In the genomic region with DNA sequence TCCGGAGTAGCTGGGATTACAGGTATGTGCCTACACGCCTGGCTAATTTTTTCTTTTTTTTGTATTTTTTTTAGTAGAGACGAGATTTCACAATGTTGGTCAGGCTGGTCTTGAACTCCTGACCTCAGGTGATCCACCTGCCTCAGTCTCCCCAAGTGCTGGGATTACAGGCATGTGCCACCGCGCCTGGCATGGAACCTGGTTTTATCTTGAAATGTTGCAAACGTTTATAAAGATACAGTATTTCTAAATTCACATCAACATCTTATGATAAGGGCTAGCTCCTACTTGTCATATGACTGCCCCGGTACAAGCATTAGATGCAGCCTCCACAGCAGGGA, we compare ENCODE assay signal across 9 cellular contexts. TPM values are rescaled to one million over a fixed set of nuclear protein-coding genes. Genes with fewer than 3 reads are reported as not detected.
DNase-seq lines count a peak whose midpoint lies in the region; ATAC-seq, FAIRE-seq and TF ChIP-seq lines count a peak whose summit lies in the region.
"Had no signal": no experiment of that assay in that cellular context is flagged by ENCODE, and none has a peak within 500 bp of the region (broad histone marks: within the 10 kb centered on the region; RNA-seq: fewer than 3 reads in every experiment).

No MANE protein-coding gene starts in this region.

- no peaks in the 10 kb centered on the region for H3K9me1 ChIP-seq in keratinocyte (ENCODE audit: control insufficient read depth, extremely low read depth, insufficient read depth, low read length)

- DNase-seq in T-helper 1 cell (no peak), keratinocyte (ENCODE audit: low read depth, low spot score) (no peak), SK-N-DZ (ENCODE audit: low spot score) (no peak)
- DNase-seq in activated naive CD4-positive, alpha-beta T cell treated with anti-CD3 and anti-CD28 coated beads, Interleukin-2, amount 50 U/mL, for 72 hours (ENCODE audit: low spot score in 2 of 2): no peak

- H3K36me3 Mint-ChIP-seq in T-helper 1 cell treated with Interleukin-12 subunit alpha and Interleukin-12 subunit beta and Interleukin-4 antibody, amounts not matched to agents 30 μg/mL and 1 μg/mL, for 36 hours (ENCODE audit: low read depth): peaks cover 8% of the 10 kb centered on the region
- peaks cover 5 to 23% of the 10 kb centered on the region in 2 donors for H3K36me3 Mint-ChIP-seq in activated naive CD4-positive, alpha-beta T cell treated with anti-CD3 and anti-CD28 coated beads, Interleukin-2, amount 50 U/mL, for 72 hours

- H3K4me3 ChIP-seq in keratinocyte (ENCODE audit: control insufficient read depth in 2 of 3, extremely low read depth in 1 of 3, insufficient read depth in 2 of 3, low read depth in 1 of 3, low read length in 3 of 3) (peak overlapping the region; percentile 91 to 100 (median 96)), subcutaneous abdominal adipose tissue (ENCODE audit: low read depth in 1 of 5, low read length in 5 of 5) (peak overlapping the region; percentile 67 to 98 (median 88))

- peak overlapping the region; percentile 87 for H2AFZ ChIP-seq in keratinocyte (ENCODE audit: control insufficient read depth, low read length)

- no peak for FAIRE-seq in keratinocyte (lab: Jason Lieb, UNC)
- FAIRE-seq: A204.1 had no signal

- H3K36me3 ChIP-seq in keratinocyte (ENCODE audit: control insufficient read depth in 2 of 2, extremely low read depth in 1 of 2, insufficient read depth in 2 of 2, low read length in 2 of 2) (no peaks in the 10 kb centered on the region), subcutaneous abdominal adipose tissue (ENCODE audit: control insufficient read depth in 5 of 5, insufficient read depth in 5 of 5, low read length in 5 of 5) (no peaks in the 10 kb centered on the region)

- H3K4me1 ChIP-seq in keratinocyte (ENCODE audit: control insufficient read depth, extremely low read depth, insufficient read depth, low read length): peaks cover 3% of the 10 kb centered on the region
- H3K4me1 ChIP-seq in subcutaneous abdominal adipose tissue (ENCODE audit: control insufficient read depth in 5 of 5, insufficient read depth in 5 of 5, low read length in 5 of 5): peaks cover 0 to 34% (median 26%) of the 10 kb centered on the region in 5 donors

- peak overlapping the region; percentile 92 for H3K4me2 ChIP-seq in keratinocyte (ENCODE audit: control insufficient read depth, extremely low read depth, insufficient read depth, low read depth, low read length)

- ATAC-seq in activated naive CD4-positive, alpha-beta T cell treated with anti-CD3 and anti-CD28 coated beads, Interleukin-2, amount 50 U/mL, for 72 hours: no peak
- ATAC-seq in GM21381 (IDR thresholded peaks at IDR 0.05; ENCODE audit: unreplicated experiment) (no peak), GM18867 (IDR thresholded peaks at IDR 0.05; ENCODE audit: unreplicated experiment) (no peak)

- no peaks in the 10 kb centered on the region for H3K9me3 Mint-ChIP-seq in T-helper 1 cell treated with Interleukin-12 subunit alpha and Interleukin-12 subunit beta and Interleukin-4 antibody, amounts not matched to agents 30 μg/mL and 1 μg/mL, for 36 hours
- H3K9me3 Mint-ChIP-seq in activated naive CD4-positive, alpha-beta T cell treated with anti-CD3 and anti-CD28 coated beads, Interleukin-2, amount 50 U/mL, for 72 hours: no peaks in the 10 kb centered on the region

- dilution Hi-C loops in keratinocyte (cut with MboI; ENCODE audit: extremely low pct_ligation_motif_present, low sequenced_read_pairs): no loop called here

- peaks cover 9% of the 10 kb centered on the region for H3K4me1 Mint-ChIP-seq in T-helper 1 cell treated with Interleukin-12 subunit alpha and Interleukin-12 subunit beta and Interleukin-4 antibody, amounts not matched to agents 30 μg/mL and 1 μg/mL, for 36 hours (ENCODE audit: low read depth)

- H3K4me3 Mint-ChIP-seq in T-helper 1 cell treated with Interleukin-12 subunit alpha and Interleukin-12 subunit beta and Interleukin-4 antibody, amounts not matched to agents 30 μg/mL and 1 μg/mL, for 36 hours: peak overlapping the region; percentile 97

- H3K9me3 ChIP-seq in keratinocyte (ENCODE audit: control insufficient read depth, low read depth, low read length) (no peaks in the 10 kb centered on the region), subcutaneous abdominal adipose tissue (ENCODE audit: control insufficient read depth in 5 of 5, low read length in 5 of 5) (no peaks in the 10 kb centered on the region)

- peaks cover 5% of the 10 kb centered on the region for H4K20me1 ChIP-seq in keratinocyte (ENCODE audit: control insufficient read depth, extremely low read depth, insufficient read depth, low read length)

- H3K27ac Mint-ChIP-seq in T-helper 1 cell treated with Interleukin-12 subunit alpha and Interleukin-12 subunit beta and Interleukin-4 antibody, amounts not matched to agents 30 μg/mL and 1 μg/mL, for 36 hours: peak overlapping the region; percentile 97
- peak overlapping the region; percentile 73 to 97 for H3K27ac Mint-ChIP-seq in activated naive CD4-positive, alpha-beta T cell treated with anti-CD3 and anti-CD28 coated beads, Interleukin-2, amount 50 U/mL, for 72 hours

- TF ChIP-seq CTCF in keratinocyte (optimal IDR thresholded peaks at IDR 0.05 in 1 of 3, IDR thresholded peaks at IDR 0.05 in 1 of 3, conservative IDR thresholded peaks at IDR 0.05 in 1 of 3; ENCODE audit: extremely low read depth in 1 of 3, insufficient read depth in 2 of 3, low read length in 3 of 3): no peak

- no peaks in the 10 kb centered on the region for H3K27me3 Mint-ChIP-seq in T-helper 1 cell treated with Interleukin-12 subunit alpha and Interleukin-12 subunit beta and Interleukin-4 antibody, amounts not matched to agents 30 μg/mL and 1 μg/mL, for 36 hours (ENCODE audit: low read depth)

- peak overlapping the region; percentile 92 for H3K27ac ChIP-seq in keratinocyte (ENCODE audit: control insufficient read depth, insufficient read depth, low read length)
- H3K27ac ChIP-seq in subcutaneous abdominal adipose tissue (ENCODE audit: low read depth, low read length): peak overlapping the region; percentile 99

- H3K79me2 ChIP-seq in keratinocyte (ENCODE audit: control insufficient read depth, insufficient read depth, low read length): peaks cover 36% of the 10 kb centered on the region

- peak overlapping the region; percentile 98 for H3K9ac ChIP-seq in keratinocyte (ENCODE audit: control insufficient read depth, extremely low read depth, insufficient read depth, low read length)
- peak overlapping the region in 4 of 5 donors; percentile 59 to 98 (median 91) for H3K9ac ChIP-seq in subcutaneous abdominal adipose tissue (ENCODE audit: low read length in 5 of 5)

- H3K27me3 ChIP-seq in keratinocyte (ENCODE audit: control insufficient read depth, extremely low read depth, insufficient read depth, low read length) (no peaks in the 10 kb centered on the region), subcutaneous abdominal adipose tissue (ENCODE audit: control insufficient read depth in 5 of 5, insufficient read depth in 4 of 5, low read length in 5 of 5) (no peaks in the 10 kb centered on the region)

RNA-seq across cellular contexts. Expression of a gene that starts 1.5 kb away (rescaled TPM):
- 100 to 1,000 TPM; 166 to 256 TPM for total RNA-seq in activated naive CD4-positive, alpha-beta T cell treated with anti-CD3 and anti-CD28 coated beads, Interleukin-2, amount 50 U/mL, for 72 hours
- 179 to 188 TPM (median 187 TPM) in 3 replicates for polyA plus RNA-seq in keratinocyte
- 111 TPM for polyA plus RNA-seq in keratinocyte (2011; ENCODE audit: low read depth)
- 85.0 and 117 TPM in 2 replicates for polyA plus RNA-seq in keratinocyte (2011; cell fraction: cytosol; rRNA removed)
- 303 and 335 TPM in 2 replicates for polyA plus RNA-seq in keratinocyte (2011; cell fraction: nucleus; rRNA removed)
- polyA plus RNA-seq in keratinocyte (2012; ENCODE audit: low replicate concordance): 88.5 and 128 TPM in 2 replicates
- 102 to 173 TPM (median 149 TPM) in 3 replicates for polyA minus RNA-seq in keratinocyte
- polyA minus RNA-seq in keratinocyte (2011; cell fraction: cytosol; rRNA and poly(A)+ RNA removed): 40.7 TPM
- 77.6 and 143 TPM in 2 replicates for polyA minus RNA-seq in keratinocyte (2011; cell fraction: nucleus; rRNA and poly(A)+ RNA removed)
- 403 and 436 TPM in 2 replicates for polyA plus RNA-seq in SK-N-DZ (2014; cell fraction: cytosol; rRNA removed)
- 316 and 411 TPM in 2 replicates for polyA plus RNA-seq in SK-N-DZ (2014; cell fraction: nucleus; rRNA removed)

RNA-seq across cellular contexts. Expression of a gene that starts 9.9 kb away (rescaled TPM):
- 1 to 10 TPM; 6.6 to 7.3 TPM for total RNA-seq in activated naive CD4-positive, alpha-beta T cell treated with anti-CD3 and anti-CD28 coated beads, Interleukin-2, amount 50 U/mL, for 72 hours
- polyA plus RNA-seq in keratinocyte: 2.9 to 4.2 TPM (median 3.1 TPM) in 3 replicates
- 5.1 TPM for polyA plus RNA-seq in keratinocyte (2011; ENCODE audit: low read depth)
- polyA plus RNA-seq in keratinocyte (2011; cell fraction: cytosol; rRNA removed): 2.8 TPM in 2 replicates
- polyA plus RNA-seq in keratinocyte (2011; cell fraction: nucleus; rRNA removed): 4.8 TPM in 2 replicates
- polyA plus RNA-seq in keratinocyte (2012; ENCODE audit: low replicate concordance): 2.8 and 4.2 TPM in 2 replicates
- 2.9 to 5.3 TPM (median 4.1 TPM) in 3 replicates for polyA minus RNA-seq in keratinocyte
- not detected for polyA minus RNA-seq in keratinocyte (2011; cell fraction: cytosol; rRNA and poly(A)+ RNA removed)
- 1.4 and 2.2 TPM in 2 replicates for polyA minus RNA-seq in keratinocyte (2011; cell fraction: nucleus; rRNA and poly(A)+ RNA removed)
- 46.7 and 88.4 TPM in 2 replicates for polyA plus RNA-seq in SK-N-DZ (2014; cell fraction: cytosol; rRNA removed)
- polyA plus RNA-seq in SK-N-DZ (2014; cell fraction: nucleus; rRNA removed): 37.9 and 43.1 TPM in 2 replicates

RNA-seq across cellular contexts. Expression of a gene that starts 48.1 kb away (rescaled TPM):
- 10 to 100 TPM; 17.0 to 33.0 TPM for total RNA-seq in activated naive CD4-positive, alpha-beta T cell treated with anti-CD3 and anti-CD28 coated beads, Interleukin-2, amount 50 U/mL, for 72 hours
- polyA plus RNA-seq in keratinocyte: 10.8 to 16.0 TPM (median 12.8 TPM) in 3 replicates
- 4.2 TPM for polyA plus RNA-seq in keratinocyte (2011; ENCODE audit: low read depth)
- polyA plus RNA-seq in keratinocyte (2011; cell fraction: cytosol; rRNA removed): 9.1 and 11.1 TPM in 2 replicates
- polyA plus RNA-seq in keratinocyte (2011; cell fraction: nucleus; rRNA removed): 24.3 and 27.1 TPM in 2 replicates
- 11.7 and 12.8 TPM in 2 replicates for polyA plus RNA-seq in keratinocyte (2012; ENCODE audit: low replicate concordance)
- 15.1 to 25.6 TPM (median 16.3 TPM) in 3 replicates for polyA minus RNA-seq in keratinocyte
- 10.7 TPM for polyA minus RNA-seq in keratinocyte (2011; cell fraction: cytosol; rRNA and poly(A)+ RNA removed)
- polyA minus RNA-seq in keratinocyte (2011; cell fraction: nucleus; rRNA and poly(A)+ RNA removed): 13.3 and 19.9 TPM in 2 replicates
- polyA plus RNA-seq in SK-N-DZ (2014; cell fraction: cytosol; rRNA removed): 10.3 and 10.6 TPM in 2 replicates
- 8.5 and 13.5 TPM in 2 replicates for polyA plus RNA-seq in SK-N-DZ (2014; cell fraction: nucleus; rRNA removed)
